ENCODE assay signal across 20 cellular contexts in genomic region chr10:12721334-12721733, GRCh38.
"Had no signal": no experiment of that assay in that cellular context is flagged by ENCODE, and none has a peak within 500 bp of the region (broad histone marks: within the 10 kb centered on the region; RNA-seq: fewer than 3 reads in every experiment).

No MANE protein-coding gene starts in this region.

- H3K36me3 ChIP-seq: cardiac muscle cell, esophagus squamous epithelium, right atrium auricular region, transverse colon had no signal

- H3K9me3 ChIP-seq: esophagus squamous epithelium, right atrium auricular region, SK-N-SH, transverse colon had no signal

- ATAC-seq: left ventricle myocardium superior, T-cell had no signal

- H3K27ac Mint-ChIP-seq: activated naive CD8-positive, alpha-beta T cell treated with anti-CD3 and anti-CD28 coated beads for 36 hours; T-cell had no signal

- H3K27me3 ChIP-seq: cardiac muscle cell, esophagus squamous epithelium, right atrium auricular region, transverse colon had no signal

- H3K9me3 Mint-ChIP-seq: activated naive CD8-positive, alpha-beta T cell treated with anti-CD3 and anti-CD28 coated beads for 36 hours; nephron; T-cell had no signal

- H3K4me3 Mint-ChIP-seq: activated naive CD8-positive, alpha-beta T cell treated with anti-CD3 and anti-CD28 coated beads for 36 hours; nephron; T-cell had no signal

- DNase-seq: activated CD4-positive, CD25-positive, alpha-beta regulatory T cell treated with anti-CD3 and anti-CD28 coated beads, Interleukin-2, amount 50 U/mL, for 72 hours; activated gamma-delta T cell treated with Interleukin-2 at 50 U/mL for 16 hours; activated naive CD8-positive, alpha-beta T cell treated with anti-CD3 and anti-CD28 coated beads for 36 hours; activated T-cell treated with anti-CD3 and anti-CD28 coated beads, Interleukin-2, amount 50 U/mL, for 72 hours; esophagus squamous epithelium; hypothalamus; left ventricle myocardium superior; mesenchymal stem cell; nucleus accumbens; SK-N-SH; stimulated activated CD4-positive, alpha-beta T cell treated with anti-CD3 and anti-CD28 coated beads, Interleukin-15, amount 100 ng/mL, for 24 hours; stimulated activated CD4-positive, alpha-beta T cell treated with anti-CD3 and anti-CD28 coated beads, Interleukin-4, amount 100 ng/mL, for 1 hour; stimulated activated naive CD4-positive, alpha-beta T cell; T-cell; T-helper 9 cell; transverse colon had no signal

- H3K9ac ChIP-seq: SK-N-SH had no signal

- H3K4me3 ChIP-seq: cardiac muscle cell, esophagus squamous epithelium, right atrium auricular region, skin epidermis, transverse colon had no signal

- H3K4me2 ChIP-seq: SK-N-SH had no signal

- H3K27me3 Mint-ChIP-seq: activated naive CD8-positive, alpha-beta T cell treated with anti-CD3 and anti-CD28 coated beads for 36 hours; T-cell had no signal
